In genomic region chr17:63530557-63531021, GRCh38 we compare ENCODE assay signal across 26 cellular contexts. TPM values are rescaled to one million over a fixed set of nuclear protein-coding genes. Genes with fewer than 3 reads are reported as not detected.
"Had no signal": no experiment of that assay in that cellular context is flagged by ENCODE, and none has a peak within 500 bp of the region (broad histone marks: within the 10 kb centered on the region; RNA-seq: fewer than 3 reads in every experiment).

No MANE protein-coding gene starts in this region.

- H3K36me3 ChIP-seq: gastroesophageal sphincter, heart left ventricle, left ventricle myocardium inferior, lower lobe of right lung, prostate gland, right atrium auricular region, spleen, thoracic aorta, tibial nerve, upper lobe of left lung had no signal

- DNase-seq: dermis blood vessel endothelial cell; effector memory CD4-positive, alpha-beta T cell; heart left ventricle; kidney glomerular epithelial cell; left colon; left ventricle myocardium inferior; lower lobe of right lung; natural killer cell; spleen; stimulated activated CD4-positive, alpha-beta T cell treated with anti-CD3 and anti-CD28 coated beads, Interleukin-4, amount 100 ng/mL, for 4 hours; stimulated activated naive B cell treated with anti-CD40 and anti-IgM and Interleukin-4, amounts not matched to agents 10 μg/mL and 1 μg/mL and 100 μg/mL, for 72 hours had no signal

- H3K9me3 ChIP-seq: gastroesophageal sphincter, heart left ventricle, left ventricle myocardium inferior, lower lobe of right lung, prostate gland, right atrium auricular region, spleen, thoracic aorta, tibial nerve, upper lobe of left lung had no signal

- H3K27me3 ChIP-seq: right atrium auricular region, upper lobe of left lung had no signal

- H3K27ac ChIP-seq: coronary artery, gastroesophageal sphincter, heart left ventricle, hepatocyte, left ventricle myocardium inferior, lower lobe of right lung, prostate gland, right atrium auricular region, skin epidermis, spleen, thoracic aorta, tibial nerve, upper lobe of left lung had no signal

- H3K79me2 ChIP-seq: hepatocyte had no signal

- ATAC-seq: gastroesophageal sphincter; left colon; lower lobe of right lung; natural killer cell; stimulated activated naive B cell treated with anti-CD40 and anti-IgM and Interleukin-4, amounts not matched to agents 10 μg/mL and 1 μg/mL and 100 μg/mL, for 72 hours had no signal

- H3K4me2 ChIP-seq: hepatocyte had no signal

- H2AFZ ChIP-seq: hepatocyte had no signal

- H3K4me3 ChIP-seq: coronary artery, gastroesophageal sphincter, heart left ventricle, hepatocyte, left ventricle myocardium inferior, lower lobe of right lung, prostate gland, right atrium auricular region, skin epidermis, spleen, thoracic aorta, tibial nerve, upper lobe of left lung had no signal

- FAIRE-seq: endothelial cell of umbilical vein, islet of Langerhans, urothelium cell line had no signal

- H3K4me1 ChIP-seq: gastroesophageal sphincter, heart left ventricle, left ventricle myocardium inferior, lower lobe of right lung, prostate gland, spleen, tibial nerve, upper lobe of left lung had no signal

RNA-seq across cellular contexts. Expression of gene KCNH6, which starts 7.4 kb away (rescaled TPM):
- total RNA-seq: dermis blood vessel endothelial cell, endothelial cell of umbilical vein, gastroesophageal sphincter, heart left ventricle, left ventricle myocardium inferior, mononuclear cell, natural killer cell, osteocyte, right atrium auricular region, spleen, thoracic aorta, tibial nerve had no signal
- polyA plus RNA-seq: hepatocyte, neural cell, spleen had no signal
